1 cellular context compared by ENCODE assay signal in the genomic region with DNA sequence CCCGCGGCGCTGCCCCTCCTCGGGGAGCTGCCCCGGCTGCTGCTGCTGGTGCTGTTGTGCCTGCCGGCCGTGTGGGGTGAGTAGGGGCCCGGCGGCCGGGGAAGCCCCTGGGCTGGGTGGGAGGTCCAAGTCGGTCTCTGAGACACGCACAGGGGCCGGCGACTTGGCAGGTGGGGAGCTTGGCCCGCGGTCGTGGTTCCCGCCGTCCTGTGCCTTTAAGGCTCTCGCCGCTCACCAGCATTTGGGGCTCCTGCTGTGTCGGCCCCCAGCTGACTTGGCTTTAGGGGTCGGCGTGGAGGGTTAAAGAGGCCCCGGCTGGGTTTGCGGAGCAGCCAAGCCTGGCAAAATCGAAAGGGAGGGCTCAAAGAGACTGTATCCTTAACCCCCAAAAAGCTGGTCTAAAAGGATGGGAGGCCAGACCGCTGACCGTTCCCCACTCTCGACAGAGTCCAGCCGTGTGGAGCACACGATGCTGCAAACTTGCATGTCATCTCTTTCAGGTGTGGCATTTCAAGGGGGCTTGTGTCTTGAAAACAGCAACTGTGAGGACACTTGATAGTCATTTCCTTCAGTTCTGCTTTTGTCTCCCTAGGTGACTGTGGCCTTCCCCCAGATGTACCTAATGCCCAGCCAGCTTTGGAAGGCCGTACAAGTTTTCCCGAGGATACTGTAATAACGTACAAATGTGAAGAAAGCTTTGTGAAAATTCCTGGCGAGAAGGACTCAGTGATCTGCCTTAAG.
TF ChIP-seq lines count a peak whose summit lies in the region.

No MANE protein-coding gene starts in this region.

TF ChIP-seq in HepG2, 621 proteins besides CTCF, POLR2A, EP300 and RAD21 (continued from another document):
- TF ChIP-seq, protein P1, sequence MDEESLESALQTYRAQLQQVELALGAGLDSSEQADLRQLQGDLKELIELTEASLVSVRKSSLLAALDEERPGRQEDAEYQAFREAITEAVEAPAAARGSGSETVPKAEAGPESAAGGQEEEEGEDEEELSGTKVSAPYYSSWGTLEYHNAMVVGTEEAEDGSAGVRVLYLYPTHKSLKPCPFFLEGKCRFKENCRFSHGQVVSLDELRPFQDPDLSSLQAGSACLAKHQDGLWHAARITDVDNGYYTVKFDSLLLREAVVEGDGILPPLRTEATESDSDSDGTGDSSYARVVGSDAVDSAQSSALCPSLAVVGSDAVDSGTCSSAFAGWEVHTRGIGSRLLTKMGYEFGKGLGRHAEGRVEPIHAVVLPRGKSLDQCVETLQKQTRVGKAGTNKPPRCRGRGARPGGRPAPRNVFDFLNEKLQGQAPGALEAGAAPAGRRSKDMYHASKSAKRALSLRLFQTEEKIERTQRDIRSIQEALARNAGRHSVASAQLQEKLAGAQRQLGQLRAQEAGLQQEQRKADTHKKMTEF (CRISPR knock-in tag; IDR thresholded peaks at IDR 0.05): 0 out of 2 replicates have a peak, but pooled peaks have one; percentile 15
- TF ChIP-seq ZNF180 (CRISPR knock-in tag; IDR thresholded peaks at IDR 0.05; ENCODE audit: borderline replicate concordance, low read depth): no peak
- TF ChIP-seq, protein P2, sequence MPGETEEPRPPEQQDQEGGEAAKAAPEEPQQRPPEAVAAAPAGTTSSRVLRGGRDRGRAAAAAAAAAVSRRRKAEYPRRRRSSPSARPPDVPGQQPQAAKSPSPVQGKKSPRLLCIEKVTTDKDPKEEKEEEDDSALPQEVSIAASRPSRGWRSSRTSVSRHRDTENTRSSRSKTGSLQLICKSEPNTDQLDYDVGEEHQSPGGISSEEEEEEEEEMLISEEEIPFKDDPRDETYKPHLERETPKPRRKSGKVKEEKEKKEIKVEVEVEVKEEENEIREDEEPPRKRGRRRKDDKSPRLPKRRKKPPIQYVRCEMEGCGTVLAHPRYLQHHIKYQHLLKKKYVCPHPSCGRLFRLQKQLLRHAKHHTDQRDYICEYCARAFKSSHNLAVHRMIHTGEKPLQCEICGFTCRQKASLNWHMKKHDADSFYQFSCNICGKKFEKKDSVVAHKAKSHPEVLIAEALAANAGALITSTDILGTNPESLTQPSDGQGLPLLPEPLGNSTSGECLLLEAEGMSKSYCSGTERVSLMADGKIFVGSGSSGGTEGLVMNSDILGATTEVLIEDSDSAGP (CRISPR knock-in tag; IDR thresholded peaks at IDR 0.05; ENCODE audit: borderline replicate concordance): peak; percentile 98
- TF ChIP-seq JUN (CRISPR knock-in tag; IDR thresholded peaks at IDR 0.05): no peak
- TF ChIP-seq ZNF501 (CRISPR knock-in tag; IDR thresholded peaks at IDR 0.05): 0 out of 2 replicates have a peak, but pooled peaks have one; percentile 90
- no peak for TF ChIP-seq SMAD9 (CRISPR knock-in tag; IDR thresholded peaks at IDR 0.05)
- TF ChIP-seq, protein P3, sequence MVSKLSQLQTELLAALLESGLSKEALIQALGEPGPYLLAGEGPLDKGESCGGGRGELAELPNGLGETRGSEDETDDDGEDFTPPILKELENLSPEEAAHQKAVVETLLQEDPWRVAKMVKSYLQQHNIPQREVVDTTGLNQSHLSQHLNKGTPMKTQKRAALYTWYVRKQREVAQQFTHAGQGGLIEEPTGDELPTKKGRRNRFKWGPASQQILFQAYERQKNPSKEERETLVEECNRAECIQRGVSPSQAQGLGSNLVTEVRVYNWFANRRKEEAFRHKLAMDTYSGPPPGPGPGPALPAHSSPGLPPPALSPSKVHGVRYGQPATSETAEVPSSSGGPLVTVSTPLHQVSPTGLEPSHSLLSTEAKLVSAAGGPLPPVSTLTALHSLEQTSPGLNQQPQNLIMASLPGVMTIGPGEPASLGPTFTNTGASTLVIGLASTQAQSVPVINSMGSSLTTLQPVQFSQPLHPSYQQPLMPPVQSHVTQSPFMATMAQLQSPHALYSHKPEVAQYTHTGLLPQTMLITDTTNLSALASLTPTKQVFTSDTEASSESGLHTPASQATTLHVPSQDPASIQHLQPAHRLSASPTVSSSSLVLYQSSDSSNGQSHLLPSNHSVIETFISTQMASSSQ (IDR thresholded peaks at IDR 0.05; ENCODE audit: low read depth): no peak
- TF ChIP-seq, protein P3 (CRISPR knock-in tag; IDR thresholded peaks at IDR 0.05; ENCODE audit: borderline replicate concordance): 0 out of 2 replicates have a peak, but pooled peaks have one; percentile 6
- no peak for TF ChIP-seq ZFAT (CRISPR knock-in tag; conservative IDR thresholded peaks at IDR 0.05)
- TF ChIP-seq, protein P4, sequence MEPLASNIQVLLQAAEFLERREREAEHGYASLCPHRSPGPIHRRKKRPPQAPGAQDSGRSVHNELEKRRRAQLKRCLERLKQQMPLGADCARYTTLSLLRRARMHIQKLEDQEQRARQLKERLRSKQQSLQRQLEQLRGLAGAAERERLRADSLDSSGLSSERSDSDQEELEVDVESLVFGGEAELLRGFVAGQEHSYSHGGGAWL (CRISPR knock-in tag; IDR thresholded peaks at IDR 0.05): no peak
- peak; percentile 12; the same call in 1 of the 2 replicates for TF ChIP-seq NR2C2 (CRISPR knock-in tag; IDR thresholded peaks at IDR 0.05; ENCODE audit: borderline replicate concordance)
- TF ChIP-seq CBX1 (IDR thresholded peaks at IDR 0.05; ENCODE audit: low read depth): peak; percentile 25
- no peak for TF ChIP-seq SIN3A (IDR thresholded peaks at IDR 0.05; ENCODE audit: borderline replicate concordance, low read depth, low read length)
- TF ChIP-seq, protein P5, sequence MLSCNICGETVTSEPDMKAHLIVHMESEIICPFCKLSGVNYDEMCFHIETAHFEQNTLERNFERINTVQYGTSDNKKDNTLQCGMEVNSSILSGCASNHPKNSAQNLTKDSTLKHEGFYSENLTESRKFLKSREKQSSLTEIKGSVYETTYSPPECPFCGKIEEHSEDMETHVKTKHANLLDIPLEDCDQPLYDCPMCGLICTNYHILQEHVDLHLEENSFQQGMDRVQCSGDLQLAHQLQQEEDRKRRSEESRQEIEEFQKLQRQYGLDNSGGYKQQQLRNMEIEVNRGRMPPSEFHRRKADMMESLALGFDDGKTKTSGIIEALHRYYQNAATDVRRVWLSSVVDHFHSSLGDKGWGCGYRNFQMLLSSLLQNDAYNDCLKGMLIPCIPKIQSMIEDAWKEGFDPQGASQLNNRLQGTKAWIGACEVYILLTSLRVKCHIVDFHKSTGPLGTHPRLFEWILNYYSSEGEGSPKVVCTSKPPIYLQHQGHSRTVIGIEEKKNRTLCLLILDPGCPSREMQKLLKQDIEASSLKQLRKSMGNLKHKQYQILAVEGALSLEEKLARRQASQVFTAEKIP (CRISPR knock-in tag; IDR thresholded peaks at IDR 0.05; ENCODE audit: borderline replicate concordance): no peak
- 0 out of 2 replicates have a peak, but pooled peaks have one; percentile 42 for TF ChIP-seq TOE1 (CRISPR knock-in tag; IDR thresholded peaks at IDR 0.05)
- TF ChIP-seq ZBTB7A (CRISPR knock-in tag; IDR thresholded peaks at IDR 0.05): peak; percentile 52; the same call in 1 of the 2 replicates
- no peak for TF ChIP-seq POLR2AphosphoS5 (IDR thresholded peaks at IDR 0.05; ENCODE audit: low read depth, low read length)
- TF ChIP-seq, protein P6, sequence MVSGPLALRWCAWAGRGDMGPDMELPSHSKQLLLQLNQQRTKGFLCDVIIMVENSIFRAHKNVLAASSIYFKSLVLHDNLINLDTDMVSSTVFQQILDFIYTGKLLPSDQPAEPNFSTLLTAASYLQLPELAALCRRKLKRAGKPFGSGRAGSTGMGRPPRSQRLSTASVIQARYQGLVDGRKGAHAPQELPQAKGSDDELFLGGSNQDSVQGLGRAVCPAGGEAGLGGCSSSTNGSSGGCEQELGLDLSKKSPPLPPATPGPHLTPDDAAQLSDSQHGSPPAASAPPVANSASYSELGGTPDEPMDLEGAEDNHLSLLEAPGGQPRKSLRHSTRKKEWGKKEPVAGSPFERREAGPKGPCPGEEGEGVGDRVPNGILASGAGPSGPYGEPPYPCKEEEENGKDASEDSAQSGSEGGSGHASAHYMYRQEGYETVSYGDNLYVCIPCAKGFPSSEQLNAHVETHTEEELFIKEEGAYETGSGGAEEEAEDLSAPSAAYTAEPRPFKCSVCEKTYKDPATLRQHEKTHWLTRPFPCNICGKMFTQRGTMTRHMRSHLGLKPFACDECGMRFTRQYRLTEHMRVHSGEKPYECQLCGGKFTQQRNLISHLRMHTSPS (CRISPR knock-in tag; IDR thresholded peaks at IDR 0.05; ENCODE audit: low read depth): no peak
- no peak for TF ChIP-seq ZNF484 (CRISPR knock-in tag; IDR thresholded peaks at IDR 0.05; ENCODE audit: borderline replicate concordance, low read depth)
- TF ChIP-seq MAZ (IDR thresholded peaks at IDR 0.05; ENCODE audit: borderline replicate concordance, low read depth, low read length): no peak
- TF ChIP-seq MAZ (CRISPR knock-in tag; IDR thresholded peaks at IDR 0.05; ENCODE audit: low read depth): no peak
- TF ChIP-seq JARID2 (CRISPR knock-in tag; IDR thresholded peaks at IDR 0.05; ENCODE audit: insufficient replicate concordance): no peak
- TF ChIP-seq, protein P7, sequence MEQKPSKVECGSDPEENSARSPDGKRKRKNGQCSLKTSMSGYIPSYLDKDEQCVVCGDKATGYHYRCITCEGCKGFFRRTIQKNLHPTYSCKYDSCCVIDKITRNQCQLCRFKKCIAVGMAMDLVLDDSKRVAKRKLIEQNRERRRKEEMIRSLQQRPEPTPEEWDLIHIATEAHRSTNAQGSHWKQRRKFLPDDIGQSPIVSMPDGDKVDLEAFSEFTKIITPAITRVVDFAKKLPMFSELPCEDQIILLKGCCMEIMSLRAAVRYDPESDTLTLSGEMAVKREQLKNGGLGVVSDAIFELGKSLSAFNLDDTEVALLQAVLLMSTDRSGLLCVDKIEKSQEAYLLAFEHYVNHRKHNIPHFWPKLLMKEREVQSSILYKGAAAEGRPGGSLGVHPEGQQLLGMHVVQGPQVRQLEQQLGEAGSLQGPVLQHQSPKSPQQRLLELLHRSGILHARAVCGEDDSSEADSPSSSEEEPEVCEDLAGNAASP (CRISPR knock-in tag; IDR thresholded peaks at IDR 0.05; ENCODE audit: borderline replicate concordance): no peak
- peak; percentile 92 for TF ChIP-seq KDM5B (CRISPR knock-in tag; IDR thresholded peaks at IDR 0.05; ENCODE audit: borderline replicate concordance)
- TF ChIP-seq SP2 (CRISPR knock-in tag; IDR thresholded peaks at IDR 0.05): no peak
- no peak for TF ChIP-seq ZNF75D (CRISPR knock-in tag; IDR thresholded peaks at IDR 0.05; ENCODE audit: borderline replicate concordance)
- TF ChIP-seq FOSL1 (CRISPR knock-in tag; IDR thresholded peaks at IDR 0.05; ENCODE audit: borderline replicate concordance): no peak
- no peak for TF ChIP-seq SP1 (IDR thresholded peaks at IDR 0.05)
- no peak for TF ChIP-seq SP1 (CRISPR knock-in tag; IDR thresholded peaks at IDR 0.05)
- TF ChIP-seq ONECUT2 (CRISPR knock-in tag; IDR thresholded peaks at IDR 0.05): no peak
